8 cellular contexts compared by ENCODE assay signal in genomic region chr10:5665380-5666323, GRCh38. TPM values are rescaled to one million over a fixed set of nuclear protein-coding genes. Genes with fewer than 3 reads are reported as not detected.
DNase-seq lines count a peak whose midpoint lies in the region; ATAC-seq, FAIRE-seq and TF ChIP-seq lines count a peak whose summit lies in the region.

No MANE protein-coding gene starts in this region.

- H3K27me3 ChIP-seq in SJSA1 (replicated peaks) (peaks cover 21% of the 10 kb centered on the region), H1 (replicated peaks in 1 of 4; ENCODE audit: control insufficient read depth in 3 of 4, extremely low read depth in 1 of 4, insufficient read depth in 3 of 4, low read length in 3 of 4) (0 out of 7 replicates have a peak, but pooled peaks cover 0 to 4% (median 1%) of the 10 kb centered on the region in 4 experiments), mucosa of rectum (ENCODE audit: control insufficient read depth in 2 of 2, insufficient read depth in 2 of 2, low read length in 2 of 2) (no peaks in the 10 kb centered on the region), vagina (no peaks in the 10 kb centered on the region)

- TF ChIP-seq CTCF in H1 (IDR thresholded peaks at IDR 0.05; ENCODE audit: control extremely low read depth in 1 of 3, insufficient read depth in 1 of 3, low read depth in 1 of 3, low read length in 3 of 3) (no peak), vagina (IDR thresholded peaks at IDR 0.05) (no peak)

- H3K79me1 ChIP-seq in H1 (ENCODE audit: low read depth, low read length), result no peaks in the 10 kb centered on the region

- H3K9me3 ChIP-seq in SJSA1 (replicated peaks), result no peaks in the 10 kb centered on the region
- no peaks in the 10 kb centered on the region for H3K9me3 ChIP-seq in H1 (ENCODE audit: insufficient read depth in 2 of 2, low read depth in 1 of 2, low read length in 1 of 2)
- H3K9me3 ChIP-seq in mucosa of rectum (ENCODE audit: control insufficient read depth in 2 of 2, low read length in 2 of 2), result no peaks in the 10 kb centered on the region
- no peaks in the 10 kb centered on the region for H3K9me3 ChIP-seq in vagina

- H3K4ac ChIP-seq in H1 (replicated peaks; ENCODE audit: insufficient read length, low read depth, low read length), result no peak overlapping the region

- no peak overlapping the region for H4K91ac ChIP-seq in H1 (replicated peaks; ENCODE audit: insufficient read length, low read length)

- no peak overlapping the region for H2BK12ac ChIP-seq in H1 (ENCODE audit: low read depth, low read length)

- peak overlapping the region; percentile 37 for H3K56ac ChIP-seq in H1 (replicated peaks; ENCODE audit: insufficient read length, low read depth, low read length)

- peak overlapping the region; percentile 68 for H3K18ac ChIP-seq in H1 (ENCODE audit: extremely low read depth, low read length)

- no peak for FAIRE-seq in H1 (lab: Jason Lieb, UNC)

- H4K8ac ChIP-seq in H1 (ENCODE audit: extremely low read depth, insufficient read depth, low read length), result peak overlapping the region; percentile 35

- H3K4me3 ChIP-seq in SJSA1 (peak overlapping the region; percentile 78), H1 (ENCODE audit: extremely low read depth in 1 of 4, insufficient read depth in 2 of 4, low read depth in 3 of 4, low read length in 4 of 4) (peak overlapping the region; percentile 75 to 97 (median 82)), mucosa of rectum (ENCODE audit: low read length in 2 of 2) (peak overlapping the region; percentile 83 to 95), vagina (peak overlapping the region; percentile 95 to 96)

- no peak for TF ChIP-seq EP300 in H1 (IDR thresholded peaks at IDR 0.05; ENCODE audit: borderline replicate concordance in 1 of 2, low read depth in 2 of 2, low read length in 2 of 2)

- H2BK15ac ChIP-seq in H1 (ENCODE audit: low read length), result no peak overlapping the region; the same call in 1 of the 2 replicates

- peaks cover 16% of the 10 kb centered on the region for H3K4me1 ChIP-seq in SJSA1 (replicated peaks)
- H3K4me1 ChIP-seq in H1 (replicated peaks in 1 of 4; ENCODE audit: control insufficient read depth in 3 of 4, insufficient read depth in 4 of 4, low read length in 3 of 4), result peaks cover 2 to 14% (median 12%) of the 10 kb centered on the region in 4 experiments
- peaks cover 15 to 23% of the 10 kb centered on the region in 2 donors for H3K4me1 ChIP-seq in mucosa of rectum (ENCODE audit: control insufficient read depth in 2 of 2, insufficient read depth in 2 of 2, low read length in 2 of 2)
- peaks cover 41% of the 10 kb centered on the region for H3K4me1 ChIP-seq in vagina

- intact Hi-C loops in vagina (cut with DNase I), result loop anchor here (10.0 kb wide), 1 partner anchor 219 kb away; the partner anchor contains the start of gene ANKRD16

- H3K36me3 ChIP-seq in SJSA1 (0 out of 2 replicates have a peak, but pooled peaks cover 3% of the 10 kb centered on the region), H1 (ENCODE audit: control insufficient read depth in 2 of 4, insufficient read depth in 4 of 4, low read length in 3 of 4) (no peaks in the 10 kb centered on the region), mucosa of rectum (ENCODE audit: control insufficient read depth in 2 of 2, insufficient read depth in 2 of 2, low read length in 2 of 2) (no peaks in the 10 kb centered on the region), vagina (no peaks in the 10 kb centered on the region)

- H3K9ac ChIP-seq in H1 (replicated peaks in 1 of 4; ENCODE audit: extremely low read depth in 1 of 4, low read depth in 3 of 4, low read length in 3 of 4) (peak overlapping the region; percentile 49 to 91 (median 67)), mucosa of rectum (ENCODE audit: low read depth in 1 of 2, low read length in 2 of 2) (peak overlapping the region; percentile 76 to 96)

- TF ChIP-seq POLR2A in H1 (IDR thresholded peaks at IDR 0.05; ENCODE audit: control extremely low read depth in 1 of 2, low read depth in 2 of 2, low read length in 2 of 2), result no peak
- TF ChIP-seq POLR2A in vagina (IDR thresholded peaks at IDR 0.05), result no peak

- no peak overlapping the region; the same call in 1 of the 2 replicates for H2BK5ac ChIP-seq in H1 (ENCODE audit: low read depth, low read length)

- H3K14ac ChIP-seq in H1 (ENCODE audit: insufficient read length), result no peak overlapping the region

- DNase-seq in GM03348 (ENCODE audit: low spot score), result peak; percentile 61
- peak in 1 of 2 experiments; percentile 12 for DNase-seq in SJSA1 (ENCODE audit: low read depth in 1 of 2, low spot score in 2 of 2)
- no peak for DNase-seq in H1 (ENCODE audit: low read depth in 1 of 2, low spot score in 2 of 2)
- DNase-seq in vagina (ENCODE audit: extremely low spot score in 2 of 2), result peak in 1 of 2 donors; percentile 72
- DNase-seq in NCI-H2196 treated with DMSO at 0.1 percent for 48 hours (lab: John Stamatoyannopoulos, UW; ENCODE audit: unreplicated experiment), result no peak
- DNase-seq in NCI-H510A treated with DMSO at 0.1 percent for 48 hours (lab: John Stamatoyannopoulos, UW), result no peak

- H2AK5ac ChIP-seq in H1 (ENCODE audit: low read depth, low read length), result no peak overlapping the region

- H3K79me2 ChIP-seq in H1 (ENCODE audit: control insufficient read depth in 1 of 2, insufficient read depth in 2 of 2, low read length in 2 of 2), result peaks cover 0 to 22% of the 10 kb centered on the region in 2 experiments; a peak in 2 of 4 replicates

- TF ChIP-seq RAD21 in H1 (IDR thresholded peaks at IDR 0.05 in 1 of 2, conservative IDR thresholded peaks at IDR 0.05 in 1 of 2; ENCODE audit: low read depth in 2 of 2, low read length in 2 of 2), result no peak

- no peak overlapping the region for H2BK20ac ChIP-seq in H1 (ENCODE audit: low read length)

- ATAC-seq in HG02798 (IDR thresholded peaks at IDR 0.05; ENCODE audit: poor library complexity, unreplicated experiment), result peak; percentile 27

- WGBS in H1 (ENCODE audit: extremely low coverage in 1 of 2, insufficient coverage in 1 of 2, insufficient read length in 1 of 2, insufficient replicate concordance in 2 of 2, low coverage in 1 of 2, low lambda C conversion rate in 2 of 2, missing lambda C conversion rate in 1 of 2), 2 experiments, result 8% methylated on average over 43 of the region's 43 CpGs; no CpG with 5 or more reads in 1 of the 2 experiments

- H3K4me2 ChIP-seq in H1 (ENCODE audit: insufficient read depth in 1 of 2, low read depth in 2 of 2, low read length in 2 of 2), result peak overlapping the region; percentile 95 to 100

- H4K5ac ChIP-seq in H1 (ENCODE audit: insufficient read length, low read depth, low read length), result peak overlapping the region; percentile 38

- H3K23ac ChIP-seq in H1 (ENCODE audit: insufficient read length), result no peak overlapping the region

- peaks cover 5% of the 10 kb centered on the region for H3K23me2 ChIP-seq in H1 (ENCODE audit: low read depth, low read length)

- H2BK120ac ChIP-seq in H1 (replicated peaks; ENCODE audit: low read depth, low read length), result peak overlapping the region; percentile 10

- no peak overlapping the region for H2AFZ ChIP-seq in H1 (ENCODE audit: low read length)

- POLR2A ChIA-PET in H1 (lab: Charles Lee; ENCODE audit: partially characterized antibody), result interaction anchor here (0.5 to 2.8 kb wide), 3 partner anchors 11 to 137 kb away, joined by 3 to 16 read pairs (median 4); no protein-coding TSS in a partner anchor

- CTCF ChIA-PET in H1 (lab: Charles Lee; ENCODE audit: partially characterized antibody), result interaction anchor here (0.6 to 1.6 kb wide), 5 partner anchors 10 to 282 kb away, joined by 3 to 4 read pairs (median 3); no protein-coding TSS in a partner anchor

- H3K27ac ChIP-seq in SJSA1 (no peak overlapping the region), H1 (ENCODE audit: low read depth, low read length) (no peak overlapping the region), mucosa of rectum (ENCODE audit: low read depth in 2 of 2, low read length in 2 of 2) (peak overlapping the region; percentile 75 to 77), vagina (peak overlapping the region; percentile 84)

- peaks cover 5 to 6% of the 10 kb centered on the region in 2 experiments for H4K20me1 ChIP-seq in H1 (replicated peaks in 1 of 2; ENCODE audit: control insufficient read depth in 1 of 2, insufficient read depth in 2 of 2, low read length in 2 of 2)

TF ChIP-seq in H1, 55 proteins besides CTCF, POLR2A, EP300 and RAD21 (continues in another document):
- TF ChIP-seq ASH2L (IDR thresholded peaks at IDR 0.05; ENCODE audit: low read length), result peak; percentile 64
- TF ChIP-seq RBBP5 (IDR thresholded peaks at IDR 0.05; ENCODE audit: borderline replicate concordance, low read depth, low read length), result peak; percentile 82
- no peak for TF ChIP-seq TBP (IDR thresholded peaks at IDR 0.05; ENCODE audit: low read depth, low read length)
- no peak for TF ChIP-seq ZNF274 (IDR thresholded peaks at IDR 0.05; ENCODE audit: borderline replicate concordance, extremely low read depth, low read length)
- TF ChIP-seq CEBPB (IDR thresholded peaks at IDR 0.05; ENCODE audit: low read depth, low read length), result peak; percentile 66
- TF ChIP-seq POU5F1 (IDR thresholded peaks at IDR 0.05; ENCODE audit: low read depth, low read length), result no peak
- TF ChIP-seq SAP30 (IDR thresholded peaks at IDR 0.05; ENCODE audit: insufficient read depth, insufficient replicate concordance, low read length), result no peak

RNA-seq across cellular contexts. Expression of gene ASB13, which starts 0.7 kb away (rescaled TPM):
- 4.2 and 6.8 TPM in 2 replicates for total RNA-seq in SJSA1 (2014; rRNA removed; shearing (Covaris generic))
- total RNA-seq in H1 (2021; fragmentation: NEBNext Ultra II Directional; extraction: Animal tissue kit (Norgen Biotek cat#: 25700)), result 20.2 and 22.2 TPM in 2 replicates
- polyA plus RNA-seq in H1 (2011; rRNA removed), result 12.3 and 17.0 TPM in 2 replicates
- 14.7 TPM for polyA plus RNA-seq in H1 (2011; cell fraction: cytosol; rRNA removed)
- polyA plus RNA-seq in H1 (2011; cell fraction: nucleus; rRNA removed), result 18.5 TPM
- polyA plus RNA-seq in H1 (2012, experiment 1 of 2), result 10.5 to 16.5 TPM (median 12.9 TPM) in 4 replicates
- polyA plus RNA-seq in H1 (2012, experiment 2 of 2), result 19.8 TPM
- polyA plus RNA-seq in H1 (2013, experiment 1 of 2), result 7.8 TPM
- polyA plus RNA-seq in H1 (2013, experiment 2 of 2), result 8.6 TPM
- 16.9 and 17.8 TPM in 2 replicates for polyA minus RNA-seq in H1 (2011; rRNA and poly(A)+ RNA removed)
- polyA minus RNA-seq in H1 (2011; cell fraction: cytosol; rRNA and poly(A)+ RNA removed), result 18.7 TPM
- polyA minus RNA-seq in H1 (2011; cell fraction: nucleus; rRNA and poly(A)+ RNA removed), result 9.8 TPM
- total RNA-seq in vagina, result 17.4 TPM

RNA-seq across cellular contexts. Expression of gene TASOR2, which starts 19.0 kb away (rescaled TPM):
- 29.3 and 55.3 TPM in 2 replicates for total RNA-seq in SJSA1 (2014; rRNA removed; shearing (Covaris generic))
- 73.8 and 74.9 TPM in 2 replicates for total RNA-seq in H1 (2021; fragmentation: NEBNext Ultra II Directional; extraction: Animal tissue kit (Norgen Biotek cat#: 25700))
- 11.8 and 13.1 TPM in 2 replicates for polyA plus RNA-seq in H1 (2011; rRNA removed)
- 17.9 TPM for polyA plus RNA-seq in H1 (2011; cell fraction: cytosol; rRNA removed)
- polyA plus RNA-seq in H1 (2011; cell fraction: nucleus; rRNA removed), result 24.2 TPM
- 15.3 to 31.3 TPM (median 22.3 TPM) in 4 replicates for polyA plus RNA-seq in H1 (2012, experiment 1 of 2)
- polyA plus RNA-seq in H1 (2012, experiment 2 of 2), result 1.3 TPM
- 23.7 TPM for polyA plus RNA-seq in H1 (2013, experiment 1 of 2)
- 25.2 TPM for polyA plus RNA-seq in H1 (2013, experiment 2 of 2)
- 60.4 and 78.6 TPM in 2 replicates for polyA minus RNA-seq in H1 (2011; rRNA and poly(A)+ RNA removed)
- polyA minus RNA-seq in H1 (2011; cell fraction: cytosol; rRNA and poly(A)+ RNA removed), result 43.1 TPM
- polyA minus RNA-seq in H1 (2011; cell fraction: nucleus; rRNA and poly(A)+ RNA removed), result 78.6 TPM
- total RNA-seq in vagina, result 51.6 TPM

Comparison
In these comparisons a context has a peak if more than half of its experiments do, and no peak if none do; other contexts are left out.
1. H3K27ac ChIP-seq: peak in mucosa of rectum (2 of 2) and vagina (single experiment); none in SJSA1 (single experiment) and H1 (single experiment).
2. Peak in every context shown above with its lines, with median percentiles within 50 percentile points of each other: H3K4me3 ChIP-seq.